Comparison of ENCODE assay signal across 28 cellular contexts in the genomic region with DNA sequence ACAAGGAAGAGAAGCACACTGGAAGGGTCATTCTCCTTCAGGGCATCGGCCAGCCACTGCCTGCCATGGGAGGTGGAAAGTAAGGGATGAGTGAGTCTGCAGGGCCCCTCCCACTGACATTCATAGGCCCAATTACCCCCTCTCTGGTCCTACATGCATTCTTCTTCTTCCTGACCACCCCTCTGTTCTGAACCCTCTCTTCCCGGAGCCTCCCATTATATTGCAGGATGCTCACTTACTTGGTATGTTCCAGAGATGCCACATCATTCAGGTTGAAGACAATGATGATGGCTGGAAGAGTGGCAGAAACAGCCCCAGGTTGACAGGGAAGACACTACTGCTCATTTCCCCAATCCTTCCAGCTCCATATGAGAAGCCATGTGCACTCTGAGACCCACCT. TPM values are rescaled to one million over a fixed set of nuclear protein-coding genes. Genes with fewer than 3 reads are reported as not detected.
DNase-seq lines count a peak whose midpoint lies in the region; ATAC-seq, FAIRE-seq and TF ChIP-seq lines count a peak whose summit lies in the region.
"Had no signal": no experiment of that assay in that cellular context is flagged by ENCODE, and none has a peak within 500 bp of the region (broad histone marks: within the 10 kb centered on the region; RNA-seq: fewer than 3 reads in every experiment).

No MANE protein-coding gene starts in this region.

- peaks cover 18% of the 10 kb centered on the region for H3K36me3 ChIP-seq in left ventricle myocardium inferior
- peaks cover 16% of the 10 kb centered on the region for H3K36me3 ChIP-seq in astrocyte (ENCODE audit: insufficient read depth, low read length)

- no peak overlapping the region for H3K9ac ChIP-seq in astrocyte (ENCODE audit: low read length)

- DNase-seq in Right ventricle myocardium superior (peak; percentile 23), left ventricle myocardium inferior (no peak), astrocyte (ENCODE audit: low read depth) (no peak), nephron progenitor cell (no peak), NK-92 (lab: John Stamatoyannopoulos, UW; ENCODE audit: unreplicated experiment) (no peak), Calu3 (no peak)
- DNase-seq: activated CD4-positive, alpha-beta T cell treated with anti-CD3 and anti-CD28 coated beads for 4 hours; activated gamma-delta T cell; brain microvascular endothelial cell; COR-L47; DMS79; GF-D8; NCI-H1694; NCI-H446 treated with DMSO at 0.1 percent for 48 hours; NCI-H82; stimulated activated CD4-positive, alpha-beta T cell treated with anti-CD3 and anti-CD28 coated beads, Interleukin-4, amount 100 ng/mL, for 24 hours; substantia nigra; T-helper 2 cell had no signal

- H3K36me3 Mint-ChIP-seq in astrocyte (ENCODE audit: low read depth, unreplicated experiment) (peaks cover 24% of the 10 kb centered on the region), nephron progenitor cell (ENCODE audit: low read depth) (peaks cover 37% of the 10 kb centered on the region), Calu3 (ENCODE audit: insufficient read depth, unreplicated experiment) (peaks cover 45% of the 10 kb centered on the region)

- TF ChIP-seq CTCF in left ventricle myocardium inferior (IDR thresholded peaks at IDR 0.05; ENCODE audit: borderline replicate concordance), result no peak
- no peak for TF ChIP-seq CTCF in astrocyte (IDR thresholded peaks at IDR 0.05; ENCODE audit: insufficient read depth, low read depth, low read length)
- no peak for TF ChIP-seq CTCF in nephron progenitor cell (IDR thresholded peaks at IDR 0.05)
- TF ChIP-seq CTCF in Calu3 (IDR thresholded peaks at IDR 0.05; ENCODE audit: unreplicated experiment), result no peak

- H3K27ac Mint-ChIP-seq in astrocyte (ENCODE audit: unreplicated experiment) (peak overlapping the region; percentile 41), nephron progenitor cell (peak overlapping the region; percentile 59), Calu3 (ENCODE audit: unreplicated experiment) (no peak overlapping the region)
- H3K27ac Mint-ChIP-seq: stimulated activated memory B cell treated with anti-CD40 and anti-IgM and Interleukin-4, amounts not matched to agents 10 μg/mL and 1 μg/mL and 100 μg/mL, for 72 hours had no signal

- peaks cover 39% of the 10 kb centered on the region for H3K79me2 ChIP-seq in astrocyte (ENCODE audit: insufficient read depth, low read length)

- no peaks in the 10 kb centered on the region for H3K27me3 Mint-ChIP-seq in astrocyte (ENCODE audit: low read depth, unreplicated experiment)
- H3K27me3 Mint-ChIP-seq in nephron progenitor cell (ENCODE audit: low read depth, poor library complexity), result peaks cover 8% of the 10 kb centered on the region
- no peaks in the 10 kb centered on the region for H3K27me3 Mint-ChIP-seq in Calu3 (ENCODE audit: unreplicated experiment)

- intact Hi-C loops in Right ventricle myocardium superior (cut with DNase I), result no loop called here
- intact Hi-C loops in left ventricle myocardium inferior (cut with micrococcal nuclease), result no loop called here
- intact Hi-C loops in Calu3 (cut with micrococcal nuclease; ENCODE audit: unreplicated experiment), result loop anchor here (5.0 kb wide), 1 partner anchor 53 kb away; a partner anchor contains a TSS

- BruUV-seq in Calu3 (replicated peaks; lab: Mats Ljungman, UMichigan), result no TSS peak

- H3K4me1 ChIP-seq in left ventricle myocardium inferior (peaks cover 60% of the 10 kb centered on the region), astrocyte (ENCODE audit: insufficient read depth, low read length) (peaks cover 42% of the 10 kb centered on the region)

- peak overlapping the region; percentile 93 for H3K4me2 ChIP-seq in astrocyte (ENCODE audit: low read length)

- peaks cover 19% of the 10 kb centered on the region for H3K27me3 ChIP-seq in left ventricle myocardium inferior (ENCODE audit: low read depth)
- no peaks in the 10 kb centered on the region for H3K27me3 ChIP-seq in astrocyte (ENCODE audit: insufficient read depth, low read length)
- H3K27me3 ChIP-seq: brain microvascular endothelial cell had no signal

- H3K27ac ChIP-seq in left ventricle myocardium inferior (replicated peaks) (no peak overlapping the region), astrocyte (ENCODE audit: low read depth, low read length) (no peak overlapping the region)
- H3K27ac ChIP-seq: brain microvascular endothelial cell had no signal

- H3K4me3 ChIP-seq in left ventricle myocardium inferior, result no peak overlapping the region
- no peak overlapping the region for H3K4me3 ChIP-seq in astrocyte (ENCODE audit: insufficient read depth, low read depth, low read length)
- H3K4me3 ChIP-seq: mucosa of descending colon had no signal

- no peak for FAIRE-seq in astrocyte (lab: Jason Lieb, UNC)
- FAIRE-seq: A204.1, GM18507, urothelium cell line had no signal

- H3K9me3 Mint-ChIP-seq in astrocyte (ENCODE audit: unreplicated experiment), result no peaks in the 10 kb centered on the region
- H3K9me3 Mint-ChIP-seq in nephron progenitor cell, result no peaks in the 10 kb centered on the region
- no peaks in the 10 kb centered on the region for H3K9me3 Mint-ChIP-seq in Calu3 (ENCODE audit: low read depth, unreplicated experiment)
- H3K9me3 Mint-ChIP-seq: natural killer cell treated with Interleukin-12 subunit alpha and Interleukin-12 subunit beta and Interleukin-15 and Interleukin-18, amount 100 ng/mL, for 72 hours; stimulated activated memory B cell treated with anti-CD40 and anti-IgM and Interleukin-4, amounts not matched to agents 10 μg/mL and 1 μg/mL and 100 μg/mL, for 72 hours had no signal

- H3K4me1 Mint-ChIP-seq in astrocyte (ENCODE audit: low read depth, unreplicated experiment) (peaks cover 22% of the 10 kb centered on the region), nephron progenitor cell (peaks cover 68% of the 10 kb centered on the region), Calu3 (ENCODE audit: low read depth, unreplicated experiment) (peaks cover 18% of the 10 kb centered on the region)

- ATAC-seq in Right ventricle myocardium superior (ENCODE audit: poor library complexity) (no peak), HG03095 (IDR thresholded peaks at IDR 0.05; ENCODE audit: unreplicated experiment) (no peak), HG03025 (IDR thresholded peaks at IDR 0.05; ENCODE audit: low FRiP score, unreplicated experiment) (no peak)
- ATAC-seq: mucosa of descending colon; natural killer cell treated with Interleukin-12 subunit alpha and Interleukin-12 subunit beta and Interleukin-15 and Interleukin-18, amount 100 ng/mL, for 72 hours; right cardiac atrium; SK-N-SH treated with all-trans-retinoic acid at 6 μM for 48 hours; stimulated activated memory B cell treated with anti-CD40 and anti-IgM and Interleukin-4, amounts not matched to agents 10 μg/mL and 1 μg/mL and 100 μg/mL, for 72 hours had no signal

- H4K20me1 ChIP-seq in astrocyte (ENCODE audit: insufficient read depth, low read length), result peaks cover 42% of the 10 kb centered on the region

- CTCF ChIA-PET in Calu3 (lab: Charles Lee), result no interaction called here

- H3K4me3 Mint-ChIP-seq in astrocyte (ENCODE audit: unreplicated experiment) (peak overlapping the region; percentile 85), nephron progenitor cell (peak overlapping the region; percentile 81), Calu3 (ENCODE audit: low read depth, unreplicated experiment) (no peak overlapping the region)
- H3K4me3 Mint-ChIP-seq: natural killer cell treated with Interleukin-12 subunit alpha and Interleukin-12 subunit beta and Interleukin-15 and Interleukin-18, amount 100 ng/mL, for 72 hours; stimulated activated memory B cell treated with anti-CD40 and anti-IgM and Interleukin-4, amounts not matched to agents 10 μg/mL and 1 μg/mL and 100 μg/mL, for 72 hours had no signal

- H2AFZ ChIP-seq in astrocyte (ENCODE audit: low read depth, low read length), result no peak overlapping the region

- H3K9me3 ChIP-seq in left ventricle myocardium inferior (replicated peaks) (no peaks in the 10 kb centered on the region), astrocyte (ENCODE audit: insufficient read depth, low read depth, low read length) (no peaks in the 10 kb centered on the region)
- H3K9me3 ChIP-seq: mucosa of descending colon had no signal

RNA-seq across cellular contexts. Expression of a gene that starts 2.5 kb away (rescaled TPM):
- total RNA-seq in Right ventricle myocardium superior, result 14.5 TPM
- total RNA-seq in left ventricle myocardium inferior, result 13.1 TPM
- 145 and 150 TPM in 2 replicates for total RNA-seq in astrocyte
- 34.5 and 35.3 TPM in 2 replicates for total RNA-seq in Calu3 (2022)

RNA-seq across cellular contexts. Expression of a gene that starts 3.5 kb away (rescaled TPM):
- total RNA-seq in Right ventricle myocardium superior (1.3 TPM), left ventricle myocardium inferior (1.3 TPM), astrocyte (2.7 and 3.4 TPM in 2 replicates), Calu3 (2022) (4.2 and 4.3 TPM in 2 replicates)

RNA-seq across cellular contexts. Expression of a gene that starts 4.6 kb away (rescaled TPM):
- total RNA-seq in Right ventricle myocardium superior, result 858 TPM
- total RNA-seq in left ventricle myocardium inferior, result 840 TPM
- total RNA-seq in astrocyte, result 901 and 1,068 TPM in 2 replicates
- total RNA-seq in Calu3 (2022), result 1,148 and 1,217 TPM in 2 replicates

RNA-seq across cellular contexts. Expression of a gene that starts 10.8 kb away (rescaled TPM):
- total RNA-seq in Right ventricle myocardium superior (1.9 TPM), left ventricle myocardium inferior (3.1 TPM), astrocyte (24.6 and 25.1 TPM in 2 replicates), Calu3 (2022) (44.9 and 49.3 TPM in 2 replicates)

RNA-seq across cellular contexts. Expression of a gene that starts 13.4 kb away (rescaled TPM):
- 0.30 TPM for total RNA-seq in Right ventricle myocardium superior
- 1.4 TPM for total RNA-seq in left ventricle myocardium inferior
- 4.3 TPM in 2 replicates for total RNA-seq in astrocyte
- 10.8 and 11.4 TPM in 2 replicates for total RNA-seq in Calu3 (2022)
